Comparison of ENCODE assay signal across 2 cellular contexts in the genomic region with DNA sequence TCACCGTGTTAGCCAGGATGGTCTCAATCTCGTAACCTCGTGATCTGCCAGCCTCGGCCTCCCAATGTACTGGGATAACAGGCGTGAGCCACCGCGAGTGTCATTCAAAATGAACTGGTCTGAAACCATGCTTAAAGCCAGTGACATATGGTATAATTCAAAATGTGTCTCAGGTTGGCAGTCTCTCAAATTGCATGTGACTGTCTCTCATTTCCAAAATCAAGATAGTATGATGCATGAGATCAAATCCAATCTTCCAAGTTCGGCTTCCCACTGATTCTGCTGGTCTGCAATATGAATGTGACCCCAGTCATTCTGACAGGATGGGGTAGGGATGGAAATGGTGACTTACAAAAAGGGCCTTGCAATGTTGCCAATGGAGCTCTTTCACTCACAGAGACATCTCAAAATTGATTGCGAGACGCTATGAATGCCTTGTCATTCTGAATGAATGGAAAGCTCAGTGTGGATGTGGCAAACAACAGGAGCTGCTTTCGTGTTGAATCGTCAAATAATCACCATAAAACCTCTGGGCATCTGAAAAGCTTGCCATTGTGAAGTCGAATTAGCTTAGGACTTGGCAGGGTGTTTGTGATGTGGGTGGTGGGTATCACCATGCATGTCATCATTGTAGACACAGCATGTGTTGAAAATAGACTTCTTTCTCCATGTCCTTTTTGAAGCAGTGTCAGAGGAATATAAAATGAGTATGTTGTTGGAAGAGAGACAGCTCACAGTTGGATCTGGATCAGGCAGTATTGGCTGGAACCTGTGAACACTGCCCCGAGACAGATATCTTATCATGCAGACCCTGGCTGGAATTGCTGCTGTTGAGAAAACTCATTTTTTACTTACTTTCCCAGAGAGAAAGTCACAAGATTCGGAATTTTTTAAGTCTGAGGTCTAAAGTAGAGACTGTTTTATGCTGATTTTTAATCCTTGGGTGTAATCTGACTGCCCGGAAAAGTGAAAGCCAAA.
TF ChIP-seq lines count a peak whose summit lies in the region.

No MANE protein-coding gene starts in this region.

TF ChIP-seq in IMR-90, 13 proteins besides CTCF, POLR2A, EP300 and RAD21:
- TF ChIP-seq ELK1 (IDR thresholded peaks at IDR 0.05; ENCODE audit: borderline replicate concordance, low read depth, low read length) (no peak), MAZ (IDR thresholded peaks at IDR 0.05; ENCODE audit: borderline replicate concordance, low read depth, low read length) (no peak), CHD1 (IDR thresholded peaks at IDR 0.05; ENCODE audit: low read depth, low read length) (no peak), BHLHE40 (IDR thresholded peaks at IDR 0.05; ENCODE audit: low read depth, low read length) (no peak), CEBPB (IDR thresholded peaks at IDR 0.05; ENCODE audit: low read depth, low read length) (no peak), MXI1 (IDR thresholded peaks at IDR 0.05; ENCODE audit: borderline replicate concordance, low read depth, low read length) (no peak), MAFK (IDR thresholded peaks at IDR 0.05; ENCODE audit: low read depth, low read length) (no peak)

TF ChIP-seq in WTC11, 78 proteins besides CTCF, POLR2A, EP300 and RAD21:
- TF ChIP-seq FOXP1 (CRISPR knock-in tag; IDR thresholded peaks at IDR 0.05; ENCODE audit: borderline replicate concordance) = no peak
- no peak for TF ChIP-seq NR3C1 (CRISPR knock-in tag; conservative IDR thresholded peaks at IDR 0.05; ENCODE audit: low read depth)
- no peak for TF ChIP-seq TP53 (CRISPR knock-in tag; IDR thresholded peaks at IDR 0.05)
- TF ChIP-seq E2F1 (CRISPR knock-in tag; IDR thresholded peaks at IDR 0.05) = no peak
- no peak for TF ChIP-seq SMAD3 (CRISPR knock-in tag; IDR thresholded peaks at IDR 0.05; ENCODE audit: borderline replicate concordance)
- no peak for TF ChIP-seq AR (CRISPR knock-in tag; IDR thresholded peaks at IDR 0.05)
- TF ChIP-seq, protein P1, sequence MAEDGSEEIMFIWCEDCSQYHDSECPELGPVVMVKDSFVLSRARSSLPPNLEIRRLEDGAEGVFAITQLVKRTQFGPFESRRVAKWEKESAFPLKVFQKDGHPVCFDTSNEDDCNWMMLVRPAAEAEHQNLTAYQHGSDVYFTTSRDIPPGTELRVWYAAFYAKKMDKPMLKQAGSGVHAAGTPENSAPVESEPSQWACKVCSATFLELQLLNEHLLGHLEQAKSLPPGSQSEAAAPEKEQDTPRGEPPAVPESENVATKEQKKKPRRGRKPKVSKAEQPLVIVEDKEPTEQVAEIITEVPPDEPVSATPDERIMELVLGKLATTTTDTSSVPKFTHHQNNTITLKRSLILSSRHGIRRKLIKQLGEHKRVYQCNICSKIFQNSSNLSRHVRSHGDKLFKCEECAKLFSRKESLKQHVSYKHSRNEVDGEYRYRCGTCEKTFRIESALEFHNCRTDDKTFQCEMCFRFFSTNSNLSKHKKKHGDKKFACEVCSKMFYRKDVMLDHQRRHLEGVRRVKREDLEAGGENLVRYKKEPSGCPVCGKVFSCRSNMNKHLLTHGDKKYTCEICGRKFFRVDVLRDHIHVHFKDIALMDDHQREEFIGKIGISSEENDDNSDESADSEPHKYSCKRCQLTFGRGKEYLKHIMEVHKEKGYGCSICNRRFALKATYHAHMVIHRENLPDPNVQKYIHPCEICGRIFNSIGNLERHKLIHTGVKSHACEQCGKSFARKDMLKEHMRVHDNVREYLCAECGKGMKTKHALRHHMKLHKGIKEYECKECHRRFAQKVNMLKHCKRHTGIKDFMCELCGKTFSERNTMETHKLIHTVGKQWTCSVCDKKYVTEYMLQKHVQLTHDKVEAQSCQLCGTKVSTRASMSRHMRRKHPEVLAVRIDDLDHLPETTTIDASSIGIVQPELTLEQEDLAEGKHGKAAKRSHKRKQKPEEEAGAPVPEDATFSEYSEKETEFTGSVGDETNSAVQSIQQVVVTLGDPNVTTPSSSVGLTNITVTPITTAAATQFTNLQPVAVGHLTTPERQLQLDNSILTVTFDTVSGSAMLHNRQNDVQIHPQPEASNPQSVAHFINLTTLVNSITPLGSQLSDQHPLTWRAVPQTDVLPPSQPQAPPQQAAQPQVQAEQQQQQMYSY (CRISPR knock-in tag; IDR thresholded peaks at IDR 0.05) = no peak
- no peak for TF ChIP-seq ZNF416 (CRISPR knock-in tag; IDR thresholded peaks at IDR 0.05)
- TF ChIP-seq GRHL2 (CRISPR knock-in tag; IDR thresholded peaks at IDR 0.05; ENCODE audit: insufficient replicate concordance, severe bottlenecking) = no peak
- TF ChIP-seq, protein P2, sequence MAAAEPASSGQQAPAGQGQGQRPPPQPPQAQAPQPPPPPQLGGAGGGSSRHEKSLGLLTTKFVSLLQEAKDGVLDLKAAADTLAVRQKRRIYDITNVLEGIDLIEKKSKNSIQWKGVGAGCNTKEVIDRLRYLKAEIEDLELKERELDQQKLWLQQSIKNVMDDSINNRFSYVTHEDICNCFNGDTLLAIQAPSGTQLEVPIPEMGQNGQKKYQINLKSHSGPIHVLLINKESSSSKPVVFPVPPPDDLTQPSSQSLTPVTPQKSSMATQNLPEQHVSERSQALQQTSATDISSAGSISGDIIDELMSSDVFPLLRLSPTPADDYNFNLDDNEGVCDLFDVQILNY (CRISPR knock-in tag; IDR thresholded peaks at IDR 0.05) = no peak
- TF ChIP-seq, protein P3, sequence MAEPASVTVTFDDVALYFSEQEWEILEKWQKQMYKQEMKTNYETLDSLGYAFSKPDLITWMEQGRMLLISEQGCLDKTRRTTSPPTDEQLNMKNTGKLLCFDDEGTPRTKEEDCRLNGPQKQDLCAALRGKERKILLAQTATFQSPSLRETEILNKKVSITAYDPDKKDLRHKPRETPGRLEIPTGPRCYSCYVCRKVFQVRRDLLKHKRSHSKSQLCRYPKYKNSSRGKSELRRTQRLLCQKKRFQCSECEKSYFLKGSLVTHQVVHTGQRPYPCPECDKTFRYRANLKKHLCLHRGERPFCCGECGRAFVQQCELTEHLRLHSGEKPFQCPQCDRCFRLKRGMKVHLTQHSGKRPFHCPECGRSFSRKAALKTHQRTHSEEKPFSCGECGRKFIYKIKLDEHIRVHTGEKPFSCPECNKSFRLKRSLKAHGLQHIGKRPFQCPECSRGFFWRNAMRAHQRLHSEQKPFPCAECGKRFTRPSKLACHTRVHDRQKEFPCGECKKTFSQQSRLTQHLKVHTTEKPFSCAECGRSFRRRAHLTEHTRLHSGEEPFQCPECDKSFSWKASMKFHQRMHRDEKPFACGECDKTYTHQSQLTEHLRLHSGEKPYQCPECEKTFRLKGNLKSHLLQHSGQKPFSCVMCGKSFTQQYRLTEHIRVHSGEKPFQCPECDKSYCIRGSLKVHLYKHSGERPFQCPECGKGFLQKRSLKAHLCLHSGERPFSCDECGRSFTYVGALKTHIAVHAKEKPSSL (CRISPR knock-in tag; conservative IDR thresholded peaks at IDR 0.05) = no peak
- TF ChIP-seq STAT6 (CRISPR knock-in tag; conservative IDR thresholded peaks at IDR 0.05; ENCODE audit: low read depth) = no peak
- TF ChIP-seq ZNF423 (CRISPR knock-in tag; IDR thresholded peaks at IDR 0.05) = no peak
- no peak for TF ChIP-seq TEAD4 (CRISPR knock-in tag; IDR thresholded peaks at IDR 0.05)
- TF ChIP-seq GABPB1 (CRISPR knock-in tag; IDR thresholded peaks at IDR 0.05) = no peak
- TF ChIP-seq SOX15 (CRISPR knock-in tag; IDR thresholded peaks at IDR 0.05) = no peak
- TF ChIP-seq, protein P4, sequence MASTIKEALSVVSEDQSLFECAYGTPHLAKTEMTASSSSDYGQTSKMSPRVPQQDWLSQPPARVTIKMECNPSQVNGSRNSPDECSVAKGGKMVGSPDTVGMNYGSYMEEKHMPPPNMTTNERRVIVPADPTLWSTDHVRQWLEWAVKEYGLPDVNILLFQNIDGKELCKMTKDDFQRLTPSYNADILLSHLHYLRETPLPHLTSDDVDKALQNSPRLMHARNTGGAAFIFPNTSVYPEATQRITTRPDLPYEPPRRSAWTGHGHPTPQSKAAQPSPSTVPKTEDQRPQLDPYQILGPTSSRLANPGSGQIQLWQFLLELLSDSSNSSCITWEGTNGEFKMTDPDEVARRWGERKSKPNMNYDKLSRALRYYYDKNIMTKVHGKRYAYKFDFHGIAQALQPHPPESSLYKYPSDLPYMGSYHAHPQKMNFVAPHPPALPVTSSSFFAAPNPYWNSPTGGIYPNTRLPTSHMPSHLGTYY (CRISPR knock-in tag; IDR thresholded peaks at IDR 0.05) = no peak
